8 cellular contexts compared by ENCODE assay signal in the genomic region with DNA sequence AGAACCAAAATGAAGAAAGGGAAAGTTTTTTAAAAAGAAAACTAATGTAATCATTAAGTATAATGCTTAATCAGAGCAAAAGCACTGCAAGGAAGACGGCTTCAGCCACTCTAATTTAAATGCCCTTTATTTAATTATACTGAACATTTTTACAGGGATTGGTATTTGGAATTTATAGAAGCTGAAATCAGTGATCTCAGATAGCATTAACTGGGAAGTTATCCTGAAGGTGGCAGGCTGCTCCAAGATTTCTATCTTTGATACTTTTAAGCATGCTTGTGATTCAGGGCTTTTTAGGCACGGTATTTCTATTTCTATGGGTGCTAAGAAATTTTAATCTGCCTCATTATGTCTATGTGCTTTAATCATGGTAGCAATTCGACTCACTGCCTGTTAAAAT. TPM values are rescaled to one million over a fixed set of nuclear protein-coding genes. Genes with fewer than 3 reads are reported as not detected.
DNase-seq lines count a peak whose midpoint lies in the region; ATAC-seq, FAIRE-seq and TF ChIP-seq lines count a peak whose summit lies in the region.

No MANE protein-coding gene starts in this region.

- DNase-seq in A549 (ENCODE audit: low read depth in 1 of 2, low spot score in 1 of 2) (peak; percentile 6 to 43), GF-D8 (lab: John Stamatoyannopoulos, UW) (peak; percentile 8), NCI-H2227 (lab: John Stamatoyannopoulos, UW; ENCODE audit: unreplicated experiment) (peak; percentile 27), breast epithelium (ENCODE audit: low spot score in 2 of 2) (no peak), kidney tubule cell (ENCODE audit: low spot score) (peak; percentile 56), thyroid gland (peak; percentile 27 to 39), 8988T (no peak)

- peaks cover under 1% of the 10 kb centered on the region for H3K36me3 ChIP-seq in breast epithelium
- peaks cover 0 to 6% of the 10 kb centered on the region in 2 donors for H3K36me3 ChIP-seq in thyroid gland

- H3K4me2 ChIP-seq in A549: peak overlapping the region; percentile 97

- peaks cover 17% of the 10 kb centered on the region for H3K4me1 ChIP-seq in A549
- peaks cover 0 to 7% of the 10 kb centered on the region in 2 donors for H3K4me1 ChIP-seq in breast epithelium
- H3K4me1 ChIP-seq in thyroid gland: peaks cover 7 to 15% of the 10 kb centered on the region in 2 donors

- intact Hi-C loops in breast epithelium (cut with DNase I; ENCODE audit: low total_unique reads) (no loop called here), thyroid gland (cut with DNase I) (no loop called here)

- H3K27ac ChIP-seq in A549: peak overlapping the region in 1 of 2 experiments; percentile 91; a peak in 3 of 6 replicates
- H3K27ac ChIP-seq in breast epithelium: no peak overlapping the region
- peak overlapping the region; percentile 82 to 95 (median 94) for H3K27ac ChIP-seq in thyroid gland

- ATAC-seq in A549: no peak
- ATAC-seq in HG02763 (IDR thresholded peaks at IDR 0.05; ENCODE audit: unreplicated experiment): no peak

- TF ChIP-seq POLR2A in A549 (IDR thresholded peaks at IDR 0.05; ENCODE audit: low read length) (no peak), breast epithelium (IDR thresholded peaks at IDR 0.05) (no peak), thyroid gland (IDR thresholded peaks at IDR 0.05) (no peak)

- TF ChIP-seq RAD21 in A549 (conservative IDR thresholded peaks at IDR 0.05 in 1 of 2, IDR thresholded peaks at IDR 0.05 in 1 of 2): peak; percentile 63 to 66

- 16% methylated on average over 3 of the region's 3 CpGs for WGBS in A549 (ENCODE audit: missing lambda C conversion rate)
- 15 to 17% methylated on average over 3 of the region's 3 CpGs for WGBS in thyroid gland, 2 donors

- no peaks in the 10 kb centered on the region for H3K27me3 ChIP-seq in breast epithelium
- no peaks in the 10 kb centered on the region for H3K27me3 ChIP-seq in thyroid gland

- H3K9me3 ChIP-seq in A549 (no peaks in the 10 kb centered on the region), breast epithelium (no peaks in the 10 kb centered on the region), thyroid gland (no peaks in the 10 kb centered on the region)

- POLR2A ChIA-PET in A549 (lab: Yijun Ruan, JAX): no interaction called here

- FAIRE-seq in A549 (lab: Jason Lieb, UNC): no peak

- CTCF ChIA-PET in A549 (lab: Yijun Ruan, JAX): interaction anchor here (0.8 to 3.3 kb wide), 19 partner anchors 9 to 268 kb away, joined by 3 to 35 read pairs (median 4); no protein-coding TSS in a partner anchor

- no peak for TF ChIP-seq EP300 in A549 (IDR thresholded peaks at IDR 0.05)

- TF ChIP-seq CTCF in A549 (IDR thresholded peaks at IDR 0.05): peak; percentile 58
- TF ChIP-seq CTCF in breast epithelium (IDR thresholded peaks at IDR 0.05): peak in 2 of 3 donors; percentile 12 to 15
- peak in 4 of 6 experiments; percentile 26 to 70 (median 64) for TF ChIP-seq CTCF in thyroid gland (IDR thresholded peaks at IDR 0.05)

- H3K4me3 ChIP-seq in A549: no peak overlapping the region
- no peak overlapping the region for H3K4me3 ChIP-seq in breast epithelium
- no peak overlapping the region for H3K4me3 ChIP-seq in thyroid gland (replicated peaks in 1 of 3)

TF ChIP-seq in A549, 52 proteins besides CTCF, POLR2A, EP300 and RAD21:
- TF ChIP-seq USF2 (IDR thresholded peaks at IDR 0.05): no peak
- peak; percentile 54 for TF ChIP-seq SMC3 (IDR thresholded peaks at IDR 0.05)
- no peak for TF ChIP-seq NR3C1 (IDR thresholded peaks at IDR 0.05)
- TF ChIP-seq KDM5A (IDR thresholded peaks at IDR 0.05): no peak
- no peak for TF ChIP-seq MAZ (IDR thresholded peaks at IDR 0.05; ENCODE audit: borderline replicate concordance, low read depth, low read length)
- no peak for TF ChIP-seq CBX8 (IDR thresholded peaks at IDR 0.05)
TF ChIP-seq in A549: peak in this region for 1.

RNA-seq across cellular contexts. Expression of gene NDUFAF4, which starts 1.3 kb away (rescaled TPM):
- 55.4 and 58.7 TPM in 2 replicates for polyA plus RNA-seq in A549 (2011; rRNA removed)
- 19.1 and 20.3 TPM in 2 replicates for polyA plus RNA-seq in A549 (2012; cell fraction: cytosol; rRNA removed)
- 3.6 and 5.0 TPM in 2 replicates for polyA plus RNA-seq in A549 (2012; cell fraction: nucleus; rRNA removed)
- 34.8 to 45.3 TPM (median 37.9 TPM) in 3 replicates for polyA plus RNA-seq in A549 (2017; fragmentation: RNase III; extraction: RNeasy Plus Mini Kit Qiagen cat#74134 plus additional on column Dnase treatment)
- polyA minus RNA-seq in A549 (2011; rRNA and poly(A)+ RNA removed): 19.5 and 24.2 TPM in 2 replicates
- 10 to 100 TPM in 2 of 3 donors, 1 to 10 TPM in 1; 9.8 to 26.6 (median 14.1) TPM for total RNA-seq in breast epithelium
- total RNA-seq in thyroid gland: 10 to 100 TPM; 17.1 to 34.8 (median 29.2) TPM

RNA-seq across cellular contexts. Expression of gene KLHL32, which starts 25.5 kb away (rescaled TPM):
- polyA plus RNA-seq in A549 (2011; rRNA removed): 0.13 and 0.23 TPM in 2 replicates
- 0.01 and 0.04 TPM in 2 replicates for polyA plus RNA-seq in A549 (2012; cell fraction: cytosol; rRNA removed)
- 0.02 TPM in 1 of 2 replicates, not detected in the other for polyA plus RNA-seq in A549 (2012; cell fraction: nucleus; rRNA removed)
- polyA plus RNA-seq in A549 (2017; fragmentation: RNase III; extraction: RNeasy Plus Mini Kit Qiagen cat#74134 plus additional on column Dnase treatment): 0.04 to 0.08 TPM (median 0.05 TPM) in 3 replicates
- 0.29 and 1.4 TPM in 2 replicates for polyA minus RNA-seq in A549 (2011; rRNA and poly(A)+ RNA removed)
- under 1 TPM; 0.16 to 0.98 (median 0.88) TPM for total RNA-seq in breast epithelium
- 1 to 10 TPM; 1.1 to 2.9 (median 2.3) TPM for total RNA-seq in thyroid gland

Comparison
In these comparisons a context has a peak if more than half of its experiments do, and no peak if none do; other contexts are left out.
1. DNase-seq: peak in A549 (2 of 2), GF-D8 (single experiment), NCI-H2227 (single experiment), kidney tubule cell (single experiment) and thyroid gland (2 of 2); none in breast epithelium (0 of 2) and 8988T (single experiment).
2. H3K27ac ChIP-seq: peak in thyroid gland (3 of 3); none in breast epithelium (0 of 2).
3. CTCF ChIP-seq: peak in every context shown above with its lines; median percentile 64 in thyroid gland; 58 in A549; 14 in breast epithelium.